Comparison of ENCODE assay signal across 23 cellular contexts in genomic region chr10:71842856-71843530, GRCh38. TPM values are rescaled to one million over a fixed set of nuclear protein-coding genes. Genes with fewer than 3 reads are reported as not detected.
DNase-seq lines count a peak whose midpoint lies in the region; ATAC-seq, FAIRE-seq and TF ChIP-seq lines count a peak whose summit lies in the region.
"Had no signal": no experiment of that assay in that cellular context is flagged by ENCODE, and none has a peak within 500 bp of the region (broad histone marks: within the 10 kb centered on the region; RNA-seq: fewer than 3 reads in every experiment).

No MANE protein-coding gene starts in this region.

- SMC1A ChIA-PET in GM12878 (lab: Charles Lee; ENCODE audit: uncharacterized antibody, unreplicated experiment) = interaction anchor here (1.0 to 3.0 kb wide), 3 partner anchors 8 to 53 kb away, joined by 3 to 10 read pairs (median 8); partner anchors contain the start of gene PSAP

- no peaks in the 10 kb centered on the region for H3K27me3 ChIP-seq in GM12878 (replicated peaks in 1 of 2; ENCODE audit: control insufficient read depth in 2 of 2, insufficient read depth in 2 of 2, low read length in 1 of 2)
- H3K27me3 ChIP-seq: esophagus muscularis mucosa had no signal

- H3K4me2 ChIP-seq in GM12878 (ENCODE audit: control insufficient read depth, insufficient read depth) = peak overlapping the region; percentile 21; the same call in 1 of the 2 replicates

- in situ Hi-C loops in GM12878 (cut with MboI) = no loop called here

- H3K9me3 Mint-ChIP-seq in natural killer cell = no peaks in the 10 kb centered on the region
- no peaks in the 10 kb centered on the region for H3K9me3 Mint-ChIP-seq in natural killer cell treated with Interleukin-12 subunit alpha and Interleukin-12 subunit beta and Interleukin-15 and Interleukin-18, amount 100 ng/mL, for 72 hours
- H3K9me3 Mint-ChIP-seq: activated naive CD4-positive, alpha-beta T cell treated with anti-CD3 and anti-CD28 coated beads for 36 hours; activated T-cell treated with anti-CD3 and anti-CD28 coated beads, Interleukin-2, amount 50 U/mL, for 24 hours had no signal

- H3K4me3 Mint-ChIP-seq in natural killer cell = no peak overlapping the region
- no peak overlapping the region for H3K4me3 Mint-ChIP-seq in natural killer cell treated with Interleukin-12 subunit alpha and Interleukin-12 subunit beta and Interleukin-15 and Interleukin-18, amount 100 ng/mL, for 72 hours
- H3K4me3 Mint-ChIP-seq: activated CD8-positive, alpha-beta T cell treated with anti-CD3 and anti-CD28 coated beads, Interleukin-2, amount 10 ng/mL, durations not matched to agents 7 days and 5 days; activated naive CD4-positive, alpha-beta T cell treated with anti-CD3 and anti-CD28 coated beads for 36 hours; activated T-cell treated with anti-CD3 and anti-CD28 coated beads, Interleukin-2, amount 50 U/mL, for 24 hours had no signal

- peaks cover 74% of the 10 kb centered on the region for H3K79me2 ChIP-seq in GM12878 (ENCODE audit: control insufficient read depth, insufficient read depth, low read length)

- H3K36me3 ChIP-seq in GM12878 (ENCODE audit: control insufficient read depth in 2 of 2, insufficient read depth in 2 of 2, low read length in 1 of 2) = peaks cover 0 to 2% of the 10 kb centered on the region in 2 experiments; a peak in 2 of 4 replicates
- H3K36me3 ChIP-seq: esophagus muscularis mucosa had no signal

- no peak overlapping the region for H3K9ac ChIP-seq in GM12878 (ENCODE audit: control insufficient read depth, insufficient read depth, low read length)

- POLR2A ChIA-PET in GM12878 (lab: Charles Lee) = interaction anchor here (3.8 kb wide), 1 partner anchor 8 kb away, joined by 16 read pairs; the partner anchor contains the start of gene PSAP

- CTCF ChIA-PET in GM12878 (lab: Yijun Ruan, JAX) = interaction anchor here (1.3 kb wide), 1 partner anchor 52 kb away, joined by 4 read pairs; no protein-coding TSS in a partner anchor

- H3K27ac Mint-ChIP-seq in natural killer cell = peak overlapping the region; percentile 57 to 68
- no peak overlapping the region for H3K27ac Mint-ChIP-seq in natural killer cell treated with Interleukin-12 subunit alpha and Interleukin-12 subunit beta and Interleukin-15 and Interleukin-18, amount 100 ng/mL, for 72 hours
- H3K27ac Mint-ChIP-seq: activated CD8-positive, alpha-beta T cell treated with anti-CD3 and anti-CD28 coated beads, Interleukin-2, amount 10 ng/mL, durations not matched to agents 7 days and 5 days; activated naive CD4-positive, alpha-beta T cell treated with anti-CD3 and anti-CD28 coated beads for 36 hours; activated T-cell treated with anti-CD3 and anti-CD28 coated beads, Interleukin-2, amount 50 U/mL, for 24 hours had no signal

- TF ChIP-seq CTCF in natural killer cell (IDR thresholded peaks at IDR 0.05) (no peak), GM12878 (IDR thresholded peaks at IDR 0.05 in 2 of 3, conservative IDR thresholded peaks at IDR 0.05 in 1 of 3; ENCODE audit: control insufficient read depth in 2 of 3, extremely low read depth in 1 of 3, insufficient read depth in 1 of 3, low read depth in 3 of 3, low read length in 3 of 3) (no peak)

- H3K4me1 Mint-ChIP-seq in natural killer cell = peaks cover 69 to 80% of the 10 kb centered on the region in 2 donors
- H3K4me1 Mint-ChIP-seq in natural killer cell treated with Interleukin-12 subunit alpha and Interleukin-12 subunit beta and Interleukin-15 and Interleukin-18, amount 100 ng/mL, for 72 hours (ENCODE audit: low read depth in 2 of 2) = peaks cover 42 to 69% of the 10 kb centered on the region in 2 donors

- intact Hi-C loops in natural killer cell (cut with micrococcal nuclease) = no loop called here
- intact Hi-C loops in GM12878 (cut with micrococcal nuclease; ENCODE audit: unreplicated experiment) = no loop called here

- H3K27ac ChIP-seq in GM12878 (ENCODE audit: control insufficient read depth, insufficient read depth) = no peak overlapping the region
- H3K27ac ChIP-seq: C4-2B, esophagus muscularis mucosa had no signal

- no peaks in the 10 kb centered on the region for H3K27me3 Mint-ChIP-seq in natural killer cell (ENCODE audit: low read depth in 2 of 2)
- H3K27me3 Mint-ChIP-seq in natural killer cell treated with Interleukin-12 subunit alpha and Interleukin-12 subunit beta and Interleukin-15 and Interleukin-18, amount 100 ng/mL, for 72 hours = no peaks in the 10 kb centered on the region
- H3K27me3 Mint-ChIP-seq: activated T-cell treated with anti-CD3 and anti-CD28 coated beads, Interleukin-2, amount 50 U/mL, for 24 hours had no signal

- no peaks in the 10 kb centered on the region; the same call in 1 of the 2 replicates for H4K20me1 ChIP-seq in GM12878 (ENCODE audit: control insufficient read depth, insufficient read depth)

- no TSS peak for BruUV-seq in GM12878 (replicated peaks; lab: Mats Ljungman, UMichigan)

- WGBS in GM12878 (ENCODE audit: insufficient coverage, insufficient replicate concordance, low lambda C conversion rate, missing lambda C conversion rate) = 88% methylated on average over 11 of the region's 11 CpGs

- H3K4me1 ChIP-seq in GM12878 (ENCODE audit: control insufficient read depth, insufficient read depth, low read length) = peaks cover 37% of the 10 kb centered on the region

- RAD21 ChIA-PET in GM12878 (lab: Charles Lee; ENCODE audit: unreplicated experiment) = no interaction called here

- H2AFZ ChIP-seq in GM12878 (ENCODE audit: control insufficient read depth, low read depth, low read length) = no peak overlapping the region

- no peak overlapping the region for H3K4me3 ChIP-seq in GM12878
- H3K4me3 ChIP-seq: esophagus muscularis mucosa had no signal

- ATAC-seq in natural killer cell (no peak), GM12878 (no peak), left lobe of liver (peak; percentile 41)
- ATAC-seq in natural killer cell treated with Interleukin-12 subunit alpha and Interleukin-12 subunit beta and Interleukin-15 and Interleukin-18, amount 100 ng/mL, for 72 hours = no peak
- ATAC-seq: activated CD8-positive, alpha-beta T cell treated with anti-CD3 and anti-CD28 coated beads, Interleukin-2, amount 10 ng/mL, durations not matched to agents 7 days and 5 days; sciatic nerve had no signal

- no peak for TF ChIP-seq EP300 in GM12878 (IDR thresholded peaks at IDR 0.05; ENCODE audit: borderline replicate concordance in 1 of 2, control insufficient read depth in 1 of 2, low read depth in 2 of 2, low read length in 2 of 2)

- TF ChIP-seq POLR2A in GM12878 (IDR thresholded peaks at IDR 0.05; ENCODE audit: low read depth, low read length) = no peak

- no peaks in the 10 kb centered on the region for H3K9me3 ChIP-seq in GM12878 (replicated peaks; ENCODE audit: control insufficient read depth, insufficient read depth, low read length)
- H3K9me3 ChIP-seq: esophagus muscularis mucosa had no signal

- no peaks in the 10 kb centered on the region for H3K36me3 Mint-ChIP-seq in natural killer cell
- no peaks in the 10 kb centered on the region for H3K36me3 Mint-ChIP-seq in natural killer cell treated with Interleukin-12 subunit alpha and Interleukin-12 subunit beta and Interleukin-15 and Interleukin-18, amount 100 ng/mL, for 72 hours

- FAIRE-seq in GM12878 (lab: Jason Lieb, UNC) = no peak

- DNase-seq in natural killer cell (no peak), GM12878 (ENCODE audit: low read depth, low spot score) (no peak), left lobe of liver (ENCODE audit: low spot score) (no peak), NCI-H2171 treated with DMSO at 0.1 percent for 48 hours (lab: John Stamatoyannopoulos, UW) (no peak), KG1 (lab: John Stamatoyannopoulos, UW) (no peak), T-helper 2 cell (no peak)
- DNase-seq in natural killer cell treated with Interleukin-12 subunit alpha and Interleukin-12 subunit beta and Interleukin-15 and Interleukin-18, amount 100 ng/mL, for 72 hours (ENCODE audit: low spot score) = no peak
- DNase-seq in stimulated activated CD4-positive, alpha-beta T cell treated with anti-CD3 and anti-CD28 coated beads, Interleukin-4, amount 100 ng/mL, for 1 hour = no peak
- DNase-seq: activated CD8-positive, alpha-beta T cell treated with anti-CD3 and anti-CD28 coated beads, Interleukin-2, amount 10 ng/mL, durations not matched to agents 7 days and 5 days; activated naive CD4-positive, alpha-beta T cell treated with anti-CD3 and anti-CD28 coated beads for 36 hours; activated T-cell treated with anti-CD3 and anti-CD28 coated beads, Interleukin-2, amount 50 U/mL, for 24 hours; cerebellar nuclear complex; effector memory CD4-positive, alpha-beta T cell; GDM1; Kasumi-1; NCI-H1092; NCI-H1930; NCI-H345; occipital lobe; T1000 had no signal

- TF ChIP-seq RAD21 in GM12878 (IDR thresholded peaks at IDR 0.05; ENCODE audit: insufficient read depth, low read depth, low read length) = no peak

TF ChIP-seq in GM12878, 131 proteins besides CTCF, POLR2A, EP300 and RAD21 (continues in another document):
- TF ChIP-seq RCOR1 (conservative IDR thresholded peaks at IDR 0.05; ENCODE audit: low read depth, low read length) (no peak), NRF1 (conservative IDR thresholded peaks at IDR 0.05; ENCODE audit: low read depth, low read length) (no peak)

RNA-seq across cellular contexts. Expression of gene PSAP, which starts 8.1 kb away (rescaled TPM):
- total RNA-seq in natural killer cell (100 to 1,000 TPM; 324 to 488 (median 428) TPM), GM12878 (2014; rRNA removed) (287 and 299 TPM in 2 replicates), GM12878 (2014; rRNA removed; fragmentation: Illumina TruSeq; extraction: Trizol) (178 and 179 TPM in 2 replicates), GM12878 (2021) (336 and 346 TPM in 2 replicates), left lobe of liver (525 TPM)
- 100 to 1,000 TPM; 136 to 207 TPM for total RNA-seq in natural killer cell treated with Interleukin-12 subunit alpha and Interleukin-12 subunit beta and Interleukin-15 and Interleukin-18, amount 100 ng/mL, for 72 hours
- total RNA-seq in GM12878 (2013; cell fraction: nucleolus; rRNA removed) = 269 and 285 TPM in 2 replicates
- 193 TPM for polyA plus RNA-seq in GM12878 (2011; ENCODE audit: low read depth)
- polyA plus RNA-seq in GM12878 (2011; rRNA removed) (190 and 232 TPM in 2 replicates), GM12878 (2014; fragmentation: Illumina TruSeq; extraction: Trizol) (251 and 258 TPM in 2 replicates), GM12878 (2014; fragmentation: Nextera tagmentation; extraction: Ambion mirVana) (100 to 1,000 TPM; 280 to 312 TPM), GM12878 (2014; rRNA removed) (309 and 310 TPM in 2 replicates), GM12878 (2016; fragmentation: Nextera tagmentation; extraction: Ambion mirVana) (100 to 1,000 TPM; 275 to 291 TPM)
- polyA plus RNA-seq in GM12878 (2011; cell fraction: cytosol; rRNA removed) = 284 and 288 TPM in 2 replicates
- polyA plus RNA-seq in GM12878 (2011; cell fraction: nucleus; rRNA removed) = 240 and 286 TPM in 2 replicates
- polyA plus RNA-seq in GM12878 (2012) = 258 and 314 TPM in 2 replicates
- 185 and 279 TPM in 2 replicates for polyA minus RNA-seq in GM12878 (2011; rRNA and poly(A)+ RNA removed)
- polyA minus RNA-seq in GM12878 (2011; cell fraction: cytosol; rRNA and poly(A)+ RNA removed) = 85.0 and 93.7 TPM in 2 replicates
- polyA minus RNA-seq in GM12878 (2011; cell fraction: nucleus; rRNA and poly(A)+ RNA removed) = 43.9 and 51.0 TPM in 2 replicates

Comparison
In these comparisons a context has a peak if more than half of its experiments do, and no peak if none do; other contexts are left out.
1. H3K27ac Mint-ChIP-seq: peak in natural killer cell (2 of 2); none in natural killer cell treated with Interleukin-12 subunit alpha and Interleukin-12 subunit beta and Interleukin-15 and Interleukin-18, amount 100 ng/mL, for 72 hours (0 of 2).